In the genomic region with DNA sequence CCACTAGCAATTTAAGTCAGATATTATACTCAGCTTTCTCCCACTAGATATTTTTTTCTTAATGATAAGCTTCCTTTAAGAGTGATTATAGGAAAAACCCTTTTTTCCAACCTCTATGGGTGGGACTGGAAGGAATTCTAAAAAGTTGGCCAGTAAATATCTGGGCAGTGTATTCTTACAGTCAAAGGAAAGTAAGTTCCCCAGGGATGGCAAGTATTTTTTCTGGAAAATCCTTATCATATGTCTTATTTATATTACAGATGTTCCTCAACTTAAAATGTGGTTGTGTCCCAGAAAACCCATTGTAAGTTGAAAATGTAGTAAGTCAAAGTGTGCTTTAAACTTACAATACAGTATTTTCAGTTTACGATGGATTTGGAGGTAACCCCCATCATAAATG, we compare ENCODE assay signal across 31 cellular contexts. TPM values are rescaled to one million over a fixed set of nuclear protein-coding genes. Genes with fewer than 3 reads are reported as not detected.
DNase-seq lines count a peak whose midpoint lies in the region; ATAC-seq, FAIRE-seq and TF ChIP-seq lines count a peak whose summit lies in the region.
"Had no signal": no experiment of that assay in that cellular context is flagged by ENCODE, and none has a peak within 500 bp of the region (broad histone marks: within the 10 kb centered on the region; RNA-seq: fewer than 3 reads in every experiment).

No MANE protein-coding gene starts in this region.

- TF ChIP-seq CTCF in endothelial cell of umbilical vein (IDR thresholded peaks at IDR 0.05; ENCODE audit: extremely low read depth in 1 of 2, insufficient read depth in 1 of 2, low read depth in 1 of 2, low read length in 2 of 2) (no peak), osteoblast (IDR thresholded peaks at IDR 0.05; ENCODE audit: extremely low read depth, low read depth, low read length) (no peak), glutamatergic neuron (IDR thresholded peaks at IDR 0.05; ENCODE audit: partially characterized antibody, unreplicated experiment) (no peak)

- H4K20me1 ChIP-seq in endothelial cell of umbilical vein (replicated peaks; ENCODE audit: control insufficient read depth, extremely low read depth, insufficient read depth, low read length): peaks cover 3% of the 10 kb centered on the region
- peaks cover 38% of the 10 kb centered on the region for H4K20me1 ChIP-seq in osteoblast (ENCODE audit: insufficient read depth, low read length)

- no peak overlapping the region for H3K4me2 ChIP-seq in endothelial cell of umbilical vein (ENCODE audit: insufficient read depth, low read length)
- H3K4me2 ChIP-seq in osteoblast (ENCODE audit: insufficient read depth, low read length): no peak overlapping the region
- H3K4me2 ChIP-seq: BLaER1 had no signal

- no peaks in the 10 kb centered on the region for H3K9me3 Mint-ChIP-seq in glutamatergic neuron (ENCODE audit: unreplicated experiment)
- no peaks in the 10 kb centered on the region for H3K9me3 Mint-ChIP-seq in effector memory CD8-positive, alpha-beta T cell
- H3K9me3 Mint-ChIP-seq: CD4-positive, alpha-beta memory T cell; CD4-positive, CD25-positive, alpha-beta regulatory T cell; CD8-positive, alpha-beta memory T cell had no signal

- H2AFZ ChIP-seq in endothelial cell of umbilical vein (ENCODE audit: low read depth, low read length): no peak overlapping the region
- H2AFZ ChIP-seq in osteoblast (ENCODE audit: low read length): no peak overlapping the region

- no TSS peak for BruUV-seq in endothelial cell of umbilical vein (replicated peaks; lab: Mats Ljungman, UMichigan)

- no peak overlapping the region for H3K9ac ChIP-seq in endothelial cell of umbilical vein (replicated peaks; ENCODE audit: extremely low read depth, insufficient read depth, low read length)
- H3K9ac ChIP-seq: BLaER1 had no signal

- dilution Hi-C loops in endothelial cell of umbilical vein (cut with MboI; ENCODE audit: extremely low pct_ligation_motif_present, low sequenced_read_pairs): no loop called here

- H3K4me3 ChIP-seq in SJSA1 (no peak overlapping the region), endothelial cell of umbilical vein (replicated peaks in 1 of 3; ENCODE audit: insufficient read depth in 1 of 3, low read depth in 1 of 3, low read length in 3 of 3) (no peak overlapping the region), osteoblast (ENCODE audit: insufficient read depth, low read length) (no peak overlapping the region)
- H3K4me3 ChIP-seq: BLaER1, GM12878 had no signal

- H3K27ac ChIP-seq in SJSA1 (peak overlapping the region; percentile 4; the same call in 1 of the 2 replicates), endothelial cell of umbilical vein (ENCODE audit: insufficient read depth, low read depth, low read length) (no peak overlapping the region), osteoblast (ENCODE audit: low read depth, low read length) (no peak overlapping the region)
- H3K27ac ChIP-seq: BLaER1 had no signal

- H3K27me3 ChIP-seq in SJSA1 (replicated peaks) (no peaks in the 10 kb centered on the region), endothelial cell of umbilical vein (ENCODE audit: control insufficient read depth in 2 of 2, insufficient read depth in 2 of 2, low read length in 2 of 2) (no peaks in the 10 kb centered on the region), osteoblast (ENCODE audit: insufficient read depth, low read length) (no peaks in the 10 kb centered on the region)
- H3K27me3 ChIP-seq: BE2C, BLaER1 had no signal

- POLR2A ChIA-PET in endothelial cell of umbilical vein (lab: Charles Lee): no interaction called here

- no peak for ATAC-seq in GM19455 (IDR thresholded peaks at IDR 0.05; ENCODE audit: unreplicated experiment)
- no peak for ATAC-seq in effector memory CD8-positive, alpha-beta T cell (replicated peaks)
- ATAC-seq: GM12878 had no signal

- no peaks in the 10 kb centered on the region for H3K36me3 Mint-ChIP-seq in glutamatergic neuron (ENCODE audit: unreplicated experiment)
- H3K36me3 Mint-ChIP-seq in effector memory CD8-positive, alpha-beta T cell (ENCODE audit: insufficient read depth): peaks cover 4% of the 10 kb centered on the region

- H3K4me1 ChIP-seq in SJSA1 (replicated peaks): peaks cover 10% of the 10 kb centered on the region
- no peaks in the 10 kb centered on the region for H3K4me1 ChIP-seq in endothelial cell of umbilical vein (ENCODE audit: control insufficient read depth, extremely low read depth, insufficient read depth, low read length)
- H3K4me1 ChIP-seq in osteoblast (ENCODE audit: insufficient read depth, low read length): no peaks in the 10 kb centered on the region
- H3K4me1 ChIP-seq: BE2C, BLaER1 had no signal

- TF ChIP-seq POLR2A in endothelial cell of umbilical vein (IDR thresholded peaks at IDR 0.05; ENCODE audit: low read depth, low read length): no peak

- no peak overlapping the region for H3K4me3 Mint-ChIP-seq in glutamatergic neuron (ENCODE audit: unreplicated experiment)
- H3K4me3 Mint-ChIP-seq in effector memory CD8-positive, alpha-beta T cell: no peak overlapping the region
- H3K4me3 Mint-ChIP-seq: CD14-positive monocyte; CD4-positive, alpha-beta memory T cell; CD4-positive, CD25-positive, alpha-beta regulatory T cell; CD8-positive, alpha-beta memory T cell had no signal

- no peaks in the 10 kb centered on the region for H3K27me3 Mint-ChIP-seq in glutamatergic neuron (ENCODE audit: unreplicated experiment)
- no peaks in the 10 kb centered on the region for H3K27me3 Mint-ChIP-seq in effector memory CD8-positive, alpha-beta T cell
- H3K27me3 Mint-ChIP-seq: CD4-positive, alpha-beta memory T cell; CD4-positive, CD25-positive, alpha-beta regulatory T cell; CD8-positive, alpha-beta memory T cell had no signal

- DNase-seq in SJSA1 (ENCODE audit: low read depth in 1 of 2, low spot score in 2 of 2) (no peak), endothelial cell of umbilical vein (ENCODE audit: low read depth, low spot score) (no peak), osteoblast (ENCODE audit: insufficient read length, low spot score, missing footprints) (peak; percentile 62), glutamatergic neuron (no peak)
- no peak for DNase-seq in effector memory CD8-positive, alpha-beta T cell
- DNase-seq: 8988T; ACHN; BE2C; C1 segment of cervical spinal cord; CD4-positive, alpha-beta memory T cell; CD4-positive, CD25-positive, alpha-beta regulatory T cell; CD8-positive, alpha-beta memory T cell; COR-L47; DMS 273 treated with DMSO at 0.1 percent for 48 hours; DMS153; DMS53; DMS79; DND-41; EL; GDM1 had no signal

- H3K9me3 ChIP-seq in SJSA1 (replicated peaks) (no peaks in the 10 kb centered on the region), endothelial cell of umbilical vein (replicated peaks; ENCODE audit: control insufficient read depth, insufficient read depth, low read length) (no peaks in the 10 kb centered on the region), osteoblast (ENCODE audit: low read depth, low read length) (no peaks in the 10 kb centered on the region)
- H3K9me3 ChIP-seq: BE2C, BLaER1 had no signal

- FAIRE-seq in endothelial cell of umbilical vein (lab: Jason Lieb, UNC): peak; percentile 18
- FAIRE-seq: A204.1, GM12878, GM12892, GM18507 had no signal

- H3K36me3 ChIP-seq in SJSA1 (no peaks in the 10 kb centered on the region), endothelial cell of umbilical vein (ENCODE audit: control insufficient read depth in 2 of 2, extremely low read depth in 1 of 2, insufficient read depth in 2 of 2, low read length in 2 of 2) (no peaks in the 10 kb centered on the region), osteoblast (ENCODE audit: insufficient read depth, low read length) (no peaks in the 10 kb centered on the region)
- H3K36me3 ChIP-seq: BE2C had no signal

- H3K79me2 ChIP-seq in endothelial cell of umbilical vein (ENCODE audit: control insufficient read depth, insufficient read depth, low read length): peaks cover 55% of the 10 kb centered on the region
- H3K79me2 ChIP-seq in osteoblast (ENCODE audit: insufficient read depth, low read length): peaks cover 71% of the 10 kb centered on the region

- no peak overlapping the region for H3K27ac Mint-ChIP-seq in glutamatergic neuron (ENCODE audit: unreplicated experiment)
- no peak overlapping the region for H3K27ac Mint-ChIP-seq in effector memory CD8-positive, alpha-beta T cell
- H3K27ac Mint-ChIP-seq: CD4-positive, alpha-beta memory T cell; CD4-positive, CD25-positive, alpha-beta regulatory T cell; CD8-positive, alpha-beta memory T cell had no signal

- CTCF ChIA-PET in endothelial cell of umbilical vein (lab: Charles Lee): interaction anchor here (1.4 to 1.6 kb wide), 2 partner anchors 29 to 184 kb away, joined by 4 to 5 read pairs; a partner anchor contains a TSS

- no peaks in the 10 kb centered on the region for H3K4me1 Mint-ChIP-seq in glutamatergic neuron (ENCODE audit: low read depth, unreplicated experiment)
- peaks cover 6 to 15% of the 10 kb centered on the region in 2 donors for H3K4me1 Mint-ChIP-seq in effector memory CD8-positive, alpha-beta T cell (ENCODE audit: low read depth in 2 of 2)
- H3K4me1 Mint-ChIP-seq: CD14-positive monocyte had no signal

- intact Hi-C loops in endothelial cell of umbilical vein (cut with micrococcal nuclease): no loop called here

- no peaks in the 10 kb centered on the region for H3K9me1 ChIP-seq in endothelial cell of umbilical vein (replicated peaks; ENCODE audit: control insufficient read depth, extremely low read depth, insufficient read depth, low read length)

RNA-seq across cellular contexts. Expression of a gene that starts 29.2 kb away (rescaled TPM):
- 117 and 137 TPM in 2 replicates for total RNA-seq in SJSA1 (2014; rRNA removed; shearing (Covaris generic))
- 79.6 and 90.0 TPM in 2 replicates for total RNA-seq in endothelial cell of umbilical vein
- polyA plus RNA-seq in endothelial cell of umbilical vein: 9.7 and 16.4 TPM in 2 replicates
- 22.4 and 23.3 TPM in 2 replicates for polyA plus RNA-seq in endothelial cell of umbilical vein (2011; cell fraction: cytosol; rRNA removed)
- 11.1 and 18.8 TPM in 2 replicates for polyA plus RNA-seq in endothelial cell of umbilical vein (2011; cell fraction: nucleus; rRNA removed)
- 75.1 and 99.9 TPM in 2 replicates for polyA plus RNA-seq in endothelial cell of umbilical vein (2012)
- 13.0 and 17.3 TPM in 2 replicates for polyA minus RNA-seq in endothelial cell of umbilical vein
- polyA minus RNA-seq in endothelial cell of umbilical vein (2011; cell fraction: cytosol; rRNA and poly(A)+ RNA removed): 60.1 TPM
- 10.3 and 13.4 TPM in 2 replicates for polyA minus RNA-seq in endothelial cell of umbilical vein (2011; cell fraction: nucleus; rRNA and poly(A)+ RNA removed)
- 111 and 119 TPM in 2 replicates for total RNA-seq in osteoblast
- 60.4 TPM for total RNA-seq in glutamatergic neuron (ENCODE audit: unreplicated experiment)

RNA-seq across cellular contexts. Expression of a gene that starts 48.9 kb away (rescaled TPM):
- total RNA-seq in SJSA1 (2014; rRNA removed; shearing (Covaris generic)): 22.6 and 42.0 TPM in 2 replicates
- total RNA-seq in endothelial cell of umbilical vein (24.7 and 28.1 TPM in 2 replicates), osteoblast (4.0 and 6.5 TPM in 2 replicates), glutamatergic neuron (ENCODE audit: unreplicated experiment) (5.4 TPM)
- polyA plus RNA-seq in endothelial cell of umbilical vein: 8.5 and 10.3 TPM in 2 replicates
- polyA plus RNA-seq in endothelial cell of umbilical vein (2011; cell fraction: cytosol; rRNA removed): 11.4 and 11.7 TPM in 2 replicates
- polyA plus RNA-seq in endothelial cell of umbilical vein (2011; cell fraction: nucleus; rRNA removed): 17.6 and 26.8 TPM in 2 replicates
- 5.6 and 12.0 TPM in 2 replicates for polyA plus RNA-seq in endothelial cell of umbilical vein (2012)
- 31.7 and 33.5 TPM in 2 replicates for polyA minus RNA-seq in endothelial cell of umbilical vein
- polyA minus RNA-seq in endothelial cell of umbilical vein (2011; cell fraction: cytosol; rRNA and poly(A)+ RNA removed): 24.6 TPM
- 23.1 and 35.3 TPM in 2 replicates for polyA minus RNA-seq in endothelial cell of umbilical vein (2011; cell fraction: nucleus; rRNA and poly(A)+ RNA removed)

RNA-seq across cellular contexts. Expression of a gene that starts 53.3 kb away (rescaled TPM):
- not detected in 2 replicates for total RNA-seq in SJSA1 (2014; rRNA removed; shearing (Covaris generic))
- total RNA-seq in endothelial cell of umbilical vein: not detected in 2 replicates
- polyA plus RNA-seq in endothelial cell of umbilical vein: 0.06 TPM in 1 of 2 replicates, not detected in the other
- not detected in 2 replicates for polyA plus RNA-seq in endothelial cell of umbilical vein (2011; cell fraction: cytosol; rRNA removed)
- polyA plus RNA-seq in endothelial cell of umbilical vein (2011; cell fraction: nucleus; rRNA removed): not detected in 2 replicates
- not detected in 2 replicates for polyA plus RNA-seq in endothelial cell of umbilical vein (2012)
- polyA minus RNA-seq in endothelial cell of umbilical vein: not detected in 2 replicates
- polyA minus RNA-seq in endothelial cell of umbilical vein (2011; cell fraction: cytosol; rRNA and poly(A)+ RNA removed): not detected
- polyA minus RNA-seq in endothelial cell of umbilical vein (2011; cell fraction: nucleus; rRNA and poly(A)+ RNA removed): not detected in 2 replicates
- not detected in 2 replicates for total RNA-seq in osteoblast
- total RNA-seq in glutamatergic neuron (ENCODE audit: unreplicated experiment): not detected
- total RNA-seq: A673; CD4-positive, alpha-beta memory T cell; CD4-positive, CD25-positive, alpha-beta regulatory T cell; CD8-positive, alpha-beta memory T cell; Daoy; G401; GM12878 had no signal
- polyA plus RNA-seq: AG04450; CD14-positive monocyte; CD4-positive, alpha-beta memory T cell; CD4-positive, CD25-positive, alpha-beta regulatory T cell; CD8-positive, alpha-beta memory T cell had no signal
